Comparison of ENCODE assay signal across 30 cellular contexts in the genomic region with DNA sequence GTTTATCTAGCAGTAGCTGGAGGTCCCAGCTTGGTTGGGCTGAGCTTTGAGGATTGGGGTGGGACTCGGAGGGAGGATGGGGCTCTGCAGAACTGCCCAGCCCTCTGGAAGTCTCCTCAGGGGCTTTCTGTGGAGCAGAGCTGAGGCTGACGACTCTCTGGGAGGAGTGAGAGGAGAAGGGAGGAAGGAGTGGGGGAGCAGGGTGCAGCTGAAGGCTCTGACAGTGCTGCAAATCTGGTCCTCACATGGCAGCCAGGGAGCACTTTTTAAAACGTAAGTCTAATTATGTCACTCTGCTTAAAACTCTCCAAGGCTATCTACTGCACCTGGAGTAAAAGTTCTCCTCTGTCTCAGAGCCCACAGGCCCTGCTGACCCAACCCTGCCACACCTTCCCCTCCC. TPM values are rescaled to one million over a fixed set of nuclear protein-coding genes. Genes with fewer than 3 reads are reported as not detected.
"Had no signal": no experiment of that assay in that cellular context is flagged by ENCODE, and none has a peak within 500 bp of the region (broad histone marks: within the 10 kb centered on the region; RNA-seq: fewer than 3 reads in every experiment).

No MANE protein-coding gene starts in this region.

- H3K36me3 Mint-ChIP-seq: naive thymus-derived CD8-positive, alpha-beta T cell; natural killer cell treated with Interleukin-12 subunit alpha and Interleukin-12 subunit beta and Interleukin-15 and Interleukin-18, amount 100 ng/mL, for 72 hours; stimulated activated effector memory CD8-positive, alpha-beta T cell treated with anti-CD3 and anti-CD28 coated beads, Interleukin-12 subunit alpha, Interleukin-12 subunit beta, amount 100 ng/mL, for 72 hours; stimulated activated naive B cell treated with anti-CD40 and anti-IgM and Interleukin-4, amounts not matched to agents 10 μg/mL and 1 μg/mL and 100 μg/mL, for 72 hours had no signal

- H3K4me1 ChIP-seq: parathyroid adenoma, psoas muscle, right lobe of liver, sigmoid colon, stomach, thyroid gland, tibial nerve, upper lobe of left lung, vagina had no signal

- DNase-seq: naive thymus-derived CD8-positive, alpha-beta T cell; nephron progenitor cell; occipital lobe; ovary; posterior cingulate gyrus; psoas muscle; right lobe of liver; sigmoid colon; small intestine; stimulated activated CD4-positive, alpha-beta T cell treated with anti-CD3 and anti-CD28 coated beads, Interleukin-15, amount 100 ng/mL, for 24 hours; stimulated activated CD4-positive, alpha-beta T cell treated with anti-CD3 and anti-CD28 coated beads, Interleukin-2, amount 100 ng/mL, for 24 hours; stimulated activated CD4-positive, alpha-beta T cell treated with anti-CD3 and anti-CD28 coated beads, Interleukin-2, amount 100 ng/mL, for 48 hours; stimulated activated CD4-positive, alpha-beta T cell treated with anti-CD3 and anti-CD28 coated beads, Interleukin-4, amount 100 ng/mL, for 24 hours; stimulated activated naive B cell treated with anti-CD40 and anti-IgM and Interleukin-4, amounts not matched to agents 10 μg/mL and 1 μg/mL and 100 μg/mL, for 72 hours; stimulated activated naive CD4-positive, alpha-beta T cell treated with Interleukin-2 at 50 U/mL for 16 hours; stomach; thyroid gland; trophoblast cell; upper lobe of left lung had no signal

- H3K4me3 Mint-ChIP-seq: naive thymus-derived CD8-positive, alpha-beta T cell; natural killer cell treated with Interleukin-12 subunit alpha and Interleukin-12 subunit beta and Interleukin-15 and Interleukin-18, amount 100 ng/mL, for 72 hours; nephron progenitor cell; neural crest cell; stimulated activated effector memory CD8-positive, alpha-beta T cell treated with anti-CD3 and anti-CD28 coated beads, Interleukin-12 subunit alpha, Interleukin-12 subunit beta, amount 100 ng/mL, for 72 hours; stimulated activated naive B cell treated with anti-CD40 and anti-IgM and Interleukin-4, amounts not matched to agents 10 μg/mL and 1 μg/mL and 100 μg/mL, for 72 hours; stimulated activated naive CD8-positive, alpha-beta T cell treated with anti-CD3 and anti-CD28 coated beads, Interleukin-15, Interleukin-2, amounts not matched to agents 100 ng/mL and 50 ng/mL, for 24 hours had no signal

- H3K9me3 Mint-ChIP-seq: natural killer cell treated with Interleukin-12 subunit alpha and Interleukin-12 subunit beta and Interleukin-15 and Interleukin-18, amount 100 ng/mL, for 72 hours; nephron progenitor cell; neural crest cell; stimulated activated effector memory CD8-positive, alpha-beta T cell treated with anti-CD3 and anti-CD28 coated beads, Interleukin-12 subunit alpha, Interleukin-12 subunit beta, amount 100 ng/mL, for 72 hours; stimulated activated naive B cell treated with anti-CD40 and anti-IgM and Interleukin-4, amounts not matched to agents 10 μg/mL and 1 μg/mL and 100 μg/mL, for 72 hours; stimulated activated naive CD8-positive, alpha-beta T cell treated with anti-CD3 and anti-CD28 coated beads, Interleukin-15, Interleukin-2, amounts not matched to agents 100 ng/mL and 50 ng/mL, for 24 hours had no signal

- H3K27me3 ChIP-seq: ovary, right lobe of liver, thyroid gland, upper lobe of left lung, vagina had no signal

- H3K9ac ChIP-seq: parathyroid adenoma had no signal

- H3K27ac ChIP-seq: ovary, parathyroid adenoma, psoas muscle, right lobe of liver, sigmoid colon, stomach, thoracic aorta, thyroid gland, tibial nerve, upper lobe of left lung, vagina had no signal

- H2AFZ ChIP-seq: parathyroid adenoma had no signal

- H3K4me3 ChIP-seq: ovary, psoas muscle, right lobe of liver, sigmoid colon, stomach, thoracic aorta, thyroid gland, tibial nerve, upper lobe of left lung, vagina had no signal

- H3K36me3 ChIP-seq: ovary, right lobe of liver, sigmoid colon, stomach, thoracic aorta, thyroid gland, tibial nerve, upper lobe of left lung, vagina had no signal

- ATAC-seq: naive thymus-derived CD8-positive, alpha-beta T cell; natural killer cell treated with Interleukin-12 subunit alpha and Interleukin-12 subunit beta and Interleukin-15 and Interleukin-18, amount 100 ng/mL, for 72 hours; psoas muscle; right cardiac atrium; right lobe of liver; stimulated activated effector memory CD8-positive, alpha-beta T cell treated with anti-CD3 and anti-CD28 coated beads, Interleukin-12 subunit alpha, Interleukin-12 subunit beta, amount 100 ng/mL, for 72 hours; stimulated activated naive B cell treated with anti-CD40 and anti-IgM and Interleukin-4, amounts not matched to agents 10 μg/mL and 1 μg/mL and 100 μg/mL, for 72 hours had no signal

- H3K4me1 Mint-ChIP-seq: nephron progenitor cell; neural crest cell; stimulated activated effector memory CD8-positive, alpha-beta T cell treated with anti-CD3 and anti-CD28 coated beads, Interleukin-12 subunit alpha, Interleukin-12 subunit beta, amount 100 ng/mL, for 72 hours; stimulated activated naive B cell treated with anti-CD40 and anti-IgM and Interleukin-4, amounts not matched to agents 10 μg/mL and 1 μg/mL and 100 μg/mL, for 72 hours had no signal

- FAIRE-seq: small intestine, urothelium cell line had no signal

- H3K9me3 ChIP-seq: ovary, psoas muscle, right lobe of liver, sigmoid colon, stomach, thoracic aorta, thyroid gland, tibial nerve, upper lobe of left lung, vagina had no signal

- H3K27ac Mint-ChIP-seq: naive thymus-derived CD8-positive, alpha-beta T cell; natural killer cell treated with Interleukin-12 subunit alpha and Interleukin-12 subunit beta and Interleukin-15 and Interleukin-18, amount 100 ng/mL, for 72 hours; nephron progenitor cell; stimulated activated effector memory CD8-positive, alpha-beta T cell treated with anti-CD3 and anti-CD28 coated beads, Interleukin-12 subunit alpha, Interleukin-12 subunit beta, amount 100 ng/mL, for 72 hours; stimulated activated naive B cell treated with anti-CD40 and anti-IgM and Interleukin-4, amounts not matched to agents 10 μg/mL and 1 μg/mL and 100 μg/mL, for 72 hours; stimulated activated naive CD8-positive, alpha-beta T cell treated with anti-CD3 and anti-CD28 coated beads, Interleukin-15, Interleukin-2, amounts not matched to agents 100 ng/mL and 50 ng/mL, for 24 hours had no signal

- H3K79me2 ChIP-seq: parathyroid adenoma had no signal

RNA-seq across cellular contexts. Expression of gene GRM4, which starts 32.4 kb away (rescaled TPM):
- total RNA-seq: naive thymus-derived CD8-positive, alpha-beta T cell; natural killer cell treated with Interleukin-12 subunit alpha and Interleukin-12 subunit beta and Interleukin-15 and Interleukin-18, amount 100 ng/mL, for 72 hours; neural crest cell; right cardiac atrium; right lobe of liver; subcutaneous adipose tissue; thoracic aorta; tibial nerve; vagina had no signal
- polyA plus RNA-seq: naive thymus-derived CD8-positive, alpha-beta T cell; right cardiac atrium; stomach had no signal
